Comparison of ENCODE assay signal across 21 cellular contexts in the genomic region with DNA sequence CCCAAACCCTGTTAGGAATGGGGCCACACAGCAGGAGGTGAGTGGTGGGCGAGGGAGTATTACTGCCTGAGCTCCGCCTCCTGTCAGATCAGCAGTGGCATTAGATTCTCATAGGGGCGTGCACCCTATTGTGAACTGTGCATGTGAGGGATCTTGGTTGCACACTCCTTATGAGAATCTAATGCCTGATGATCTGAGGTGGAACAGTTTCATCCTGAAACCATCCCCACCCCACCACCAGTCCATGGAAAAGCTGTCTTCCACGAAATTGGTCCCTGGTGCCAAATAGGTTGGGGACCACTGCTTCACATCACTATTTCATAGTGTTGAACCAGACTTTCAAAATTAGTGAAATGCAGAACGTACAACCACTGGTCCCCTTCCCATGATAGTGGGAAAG. TPM values are rescaled to one million over a fixed set of nuclear protein-coding genes. Genes with fewer than 3 reads are reported as not detected.
DNase-seq lines count a peak whose midpoint lies in the region; ATAC-seq, FAIRE-seq and TF ChIP-seq lines count a peak whose summit lies in the region.
"Had no signal": no experiment of that assay in that cellular context is flagged by ENCODE, and none has a peak within 500 bp of the region (broad histone marks: within the 10 kb centered on the region; RNA-seq: fewer than 3 reads in every experiment).

No MANE protein-coding gene starts in this region.

- H3K23me2 ChIP-seq in H1 (ENCODE audit: low read depth, low read length) = no peaks in the 10 kb centered on the region

- no peak overlapping the region for H2AK5ac ChIP-seq in H1 (ENCODE audit: low read depth, low read length)
- H2AK5ac ChIP-seq in trophoblast cell (ENCODE audit: low read length) = no peak overlapping the region

- TF ChIP-seq EP300 in H1 (IDR thresholded peaks at IDR 0.05; ENCODE audit: borderline replicate concordance in 1 of 2, low read depth in 2 of 2, low read length in 2 of 2) = no peak

- CTCF ChIA-PET in Panc1 (lab: Charles Lee) = interaction anchor here (0.6 to 0.9 kb wide), 2 partner anchors 12 to 252 kb away, joined by 3 read pairs; no protein-coding TSS in a partner anchor
- CTCF ChIA-PET in H1 (lab: Charles Lee; ENCODE audit: partially characterized antibody) = no interaction called here
- CTCF ChIA-PET in activated CD4-positive, alpha-beta memory T cell treated with anti-CD3 and anti-CD28 coated beads, Interleukin-2, amount 10 ng/mL, durations not matched to agents 7 days and 5 days (lab: Charles Lee) = no interaction called here

- H2AFZ ChIP-seq in H1 (ENCODE audit: low read length) (no peak overlapping the region), trophoblast cell (ENCODE audit: insufficient read depth, low read length, poor library complexity) (no peak overlapping the region)

- DNase-seq in Panc1 (ENCODE audit: low read depth, low spot score) (no peak), H1 (ENCODE audit: low read depth in 1 of 2, low spot score in 2 of 2) (no peak), trophoblast cell (no peak)
- no peak for DNase-seq in activated CD4-positive, alpha-beta memory T cell treated with anti-CD3 and anti-CD28 coated beads, Interleukin-2, amount 10 ng/mL, durations not matched to agents 7 days and 5 days
- DNase-seq in activated CD4-positive, alpha-beta T cell treated with anti-CD3 and anti-CD28 coated beads, Interleukin-2, amount 50 U/mL, for 4 hours = no peak
- DNase-seq: AML-193; Caco-2; Calu3; CD4-positive, alpha-beta T cell; CD8-positive, alpha-beta T cell; DMS79 treated with DMSO at 0.1 percent for 48 hours; GF-D8 had no signal

- H3K4me2 ChIP-seq in H1 (ENCODE audit: insufficient read depth in 1 of 2, low read depth in 2 of 2, low read length in 2 of 2) (no peak overlapping the region), trophoblast cell (ENCODE audit: low read length) (no peak overlapping the region)
- H3K4me2 ChIP-seq: A549; BLaER1 treated with 17β-estradiol and CSF1 and Interleukin-3, amounts not matched to agents 10 nM and 100 nM had no signal

- H3K4ac ChIP-seq in H1 (replicated peaks; ENCODE audit: insufficient read length, low read depth, low read length) (no peak overlapping the region), trophoblast cell (ENCODE audit: low read depth, low read length) (no peak overlapping the region)

- no peak overlapping the region for H4K12ac ChIP-seq in trophoblast cell (ENCODE audit: low read depth, low read length)

- H3K27me3 ChIP-seq in Panc1 (ENCODE audit: control insufficient read depth, insufficient read depth, low read length) (no peaks in the 10 kb centered on the region), H1 (replicated peaks in 1 of 4; ENCODE audit: control insufficient read depth in 3 of 4, extremely low read depth in 1 of 4, insufficient read depth in 3 of 4, low read length in 3 of 4) (no peaks in the 10 kb centered on the region), trophoblast cell (ENCODE audit: insufficient read depth, low read length) (no peaks in the 10 kb centered on the region)
- H3K27me3 ChIP-seq: BLaER1 treated with 17β-estradiol and CSF1 and Interleukin-3, amounts not matched to agents 10 nM and 100 nM had no signal

- FAIRE-seq in H1 (lab: Jason Lieb, UNC) = no peak
- FAIRE-seq: A549, D721Med, G401.6, GM12891, GM19239 had no signal

- TF ChIP-seq RAD21 in H1 (IDR thresholded peaks at IDR 0.05 in 1 of 2, conservative IDR thresholded peaks at IDR 0.05 in 1 of 2; ENCODE audit: low read depth in 2 of 2, low read length in 2 of 2) = no peak

- no peak overlapping the region for H4K8ac ChIP-seq in H1 (ENCODE audit: extremely low read depth, insufficient read depth, low read length)
- no peak overlapping the region for H4K8ac ChIP-seq in trophoblast cell (ENCODE audit: low read depth, low read length)

- no peaks in the 10 kb centered on the region for H3K4me1 Mint-ChIP-seq in activated CD4-positive, alpha-beta memory T cell treated with anti-CD3 and anti-CD28 coated beads, Interleukin-2, amount 10 ng/mL, durations not matched to agents 7 days and 5 days

- H3K4me3 Mint-ChIP-seq in activated CD4-positive, alpha-beta memory T cell treated with anti-CD3 and anti-CD28 coated beads, Interleukin-2, amount 10 ng/mL, durations not matched to agents 7 days and 5 days = no peak overlapping the region
- H3K4me3 Mint-ChIP-seq: B cell; CD4-positive, alpha-beta T cell; CD8-positive, alpha-beta T cell had no signal

- H3K9ac ChIP-seq in H1 (replicated peaks in 1 of 4; ENCODE audit: extremely low read depth in 1 of 4, low read depth in 3 of 4, low read length in 3 of 4) (no peak overlapping the region), trophoblast cell (ENCODE audit: low read length) (no peak overlapping the region)
- H3K9ac ChIP-seq: BLaER1 treated with 17β-estradiol and CSF1 and Interleukin-3, amounts not matched to agents 10 nM and 100 nM had no signal

- no peak overlapping the region for H3K56ac ChIP-seq in H1 (replicated peaks; ENCODE audit: insufficient read length, low read depth, low read length)

- no peak overlapping the region for H3K18ac ChIP-seq in H1 (ENCODE audit: extremely low read depth, low read length)
- H3K18ac ChIP-seq in trophoblast cell (ENCODE audit: low read length) = no peak overlapping the region

- H4K20me1 ChIP-seq in H1 (replicated peaks in 1 of 2; ENCODE audit: control insufficient read depth in 1 of 2, insufficient read depth in 2 of 2, low read length in 2 of 2) = no peaks in the 10 kb centered on the region
- H4K20me1 ChIP-seq: BLaER1 treated with 17β-estradiol and CSF1 and Interleukin-3, amounts not matched to agents 10 nM and 100 nM had no signal

- intact Hi-C loops in Panc1 (cut with micrococcal nuclease; ENCODE audit: unreplicated experiment) = no loop called here

- TF ChIP-seq POLR2A in H1 (IDR thresholded peaks at IDR 0.05; ENCODE audit: control extremely low read depth in 1 of 2, low read depth in 2 of 2, low read length in 2 of 2) = no peak

- H3K9me3 ChIP-seq in Panc1 (ENCODE audit: control insufficient read depth, insufficient read depth, low read depth, low read length) (peaks cover 12% of the 10 kb centered on the region; the same call in 1 of the 2 replicates), H1 (ENCODE audit: insufficient read depth in 2 of 2, low read depth in 1 of 2, low read length in 1 of 2) (peaks cover 6 to 9% of the 10 kb centered on the region in 2 experiments; a peak in 3 of 4 replicates), trophoblast cell (ENCODE audit: insufficient read depth, low read depth, low read length) (peaks cover 2% of the 10 kb centered on the region)

- H3K23ac ChIP-seq in H1 (ENCODE audit: insufficient read length) = no peak overlapping the region
- no peak overlapping the region for H3K23ac ChIP-seq in trophoblast cell (ENCODE audit: low read length)

- no peak overlapping the region for H3K27ac Mint-ChIP-seq in activated CD4-positive, alpha-beta memory T cell treated with anti-CD3 and anti-CD28 coated beads, Interleukin-2, amount 10 ng/mL, durations not matched to agents 7 days and 5 days
- H3K27ac Mint-ChIP-seq: B cell; CD4-positive, alpha-beta T cell; CD8-positive, alpha-beta T cell had no signal

- H3K36me3 ChIP-seq in Panc1 (ENCODE audit: control insufficient read depth, insufficient read depth, low read length) (no peaks in the 10 kb centered on the region), H1 (ENCODE audit: control insufficient read depth in 2 of 4, insufficient read depth in 4 of 4, low read length in 3 of 4) (no peaks in the 10 kb centered on the region), trophoblast cell (ENCODE audit: control insufficient read depth in 1 of 2, insufficient read depth in 2 of 2, low read length in 2 of 2) (peaks cover 0 to 1% of the 10 kb centered on the region in 2 experiments)

- no peak overlapping the region for H3K14ac ChIP-seq in H1 (ENCODE audit: insufficient read length)
- no peak overlapping the region for H3K14ac ChIP-seq in trophoblast cell (ENCODE audit: low read length)

- H3K27me3 Mint-ChIP-seq in activated CD4-positive, alpha-beta memory T cell treated with anti-CD3 and anti-CD28 coated beads, Interleukin-2, amount 10 ng/mL, durations not matched to agents 7 days and 5 days = no peaks in the 10 kb centered on the region
- H3K27me3 Mint-ChIP-seq: B cell; CD4-positive, alpha-beta T cell had no signal

- in situ Hi-C loops in Panc1 (cut with HindIII; ENCODE audit: low pct_unique_long_range_greater_than_20kb, low sequenced_read_pairs) = no loop called here

- peaks cover 11% of the 10 kb centered on the region for H3K9me3 Mint-ChIP-seq in activated CD4-positive, alpha-beta memory T cell treated with anti-CD3 and anti-CD28 coated beads, Interleukin-2, amount 10 ng/mL, durations not matched to agents 7 days and 5 days

- peak overlapping the region; percentile 67; the same call in 1 of the 2 replicates for H2BK20ac ChIP-seq in H1 (ENCODE audit: low read length)

- no peak overlapping the region for H2BK120ac ChIP-seq in H1 (replicated peaks; ENCODE audit: low read depth, low read length)
- H2BK120ac ChIP-seq in trophoblast cell (ENCODE audit: insufficient read depth, low read length, poor library complexity) = no peak overlapping the region

- H3K79me1 ChIP-seq in H1 (ENCODE audit: low read depth, low read length) (no peaks in the 10 kb centered on the region), trophoblast cell (ENCODE audit: low read length) (peaks cover 7% of the 10 kb centered on the region)

- H3K27ac ChIP-seq in Panc1 (ENCODE audit: low read length) (peak overlapping the region; percentile 52; the same call in 1 of the 2 replicates), H1 (ENCODE audit: low read depth, low read length) (no peak overlapping the region), trophoblast cell (ENCODE audit: low read depth, low read length) (no peak overlapping the region)
- H3K27ac ChIP-seq: A549; BLaER1 treated with 17β-estradiol and CSF1 and Interleukin-3, amounts not matched to agents 10 nM and 100 nM; C4-2B had no signal

- WGBS in H1 (ENCODE audit: extremely low coverage in 1 of 2, insufficient coverage in 1 of 2, insufficient read length in 1 of 2, insufficient replicate concordance in 2 of 2, low coverage in 1 of 2, low lambda C conversion rate in 2 of 2, missing lambda C conversion rate in 1 of 2), 2 experiments = 96% methylated on average over 5 of the region's 5 CpGs; no CpG with 5 or more reads in 1 of the 2 experiments
- WGBS in trophoblast cell (ENCODE audit: extremely low coverage, insufficient coverage, insufficient read length) = no CpG with 5 or more reads among the region's 5 CpGs

- peaks cover 7% of the 10 kb centered on the region for H3K36me3 Mint-ChIP-seq in activated CD4-positive, alpha-beta memory T cell treated with anti-CD3 and anti-CD28 coated beads, Interleukin-2, amount 10 ng/mL, durations not matched to agents 7 days and 5 days (ENCODE audit: low read depth)

- H3K4me1 ChIP-seq in Panc1 (ENCODE audit: control insufficient read depth, insufficient read depth, low read length) = 0 out of 2 replicates have a peak, but pooled peaks cover 6% of the 10 kb centered on the region
- peaks cover 0 to 6% (median 2%) of the 10 kb centered on the region in 4 experiments; a peak in 2 of 7 replicates for H3K4me1 ChIP-seq in H1 (replicated peaks in 1 of 4; ENCODE audit: control insufficient read depth in 3 of 4, insufficient read depth in 4 of 4, low read length in 3 of 4)
- peaks cover 4 to 10% of the 10 kb centered on the region in 2 experiments for H3K4me1 ChIP-seq in trophoblast cell (ENCODE audit: control insufficient read depth in 1 of 2, insufficient read depth in 2 of 2, low read length in 2 of 2)
- H3K4me1 ChIP-seq: BLaER1 treated with 17β-estradiol and CSF1 and Interleukin-3, amounts not matched to agents 10 nM and 100 nM; Caco-2 had no signal

- no peak overlapping the region for H2BK12ac ChIP-seq in H1 (ENCODE audit: low read depth, low read length)
- H2BK12ac ChIP-seq in trophoblast cell (ENCODE audit: low read length) = peak overlapping the region; percentile 10

- no peak overlapping the region for H4K5ac ChIP-seq in H1 (ENCODE audit: insufficient read length, low read depth, low read length)

- no peak overlapping the region for H2BK15ac ChIP-seq in H1 (ENCODE audit: low read length)

- H3K79me2 ChIP-seq in H1 (ENCODE audit: control insufficient read depth in 1 of 2, insufficient read depth in 2 of 2, low read length in 2 of 2) (no peaks in the 10 kb centered on the region), trophoblast cell (ENCODE audit: control insufficient read depth, insufficient read depth, low read length, poor library complexity) (no peaks in the 10 kb centered on the region)

- H4K91ac ChIP-seq in H1 (replicated peaks; ENCODE audit: insufficient read length, low read length) (no peak overlapping the region), trophoblast cell (ENCODE audit: low read depth, low read length) (no peak overlapping the region)

- TF ChIP-seq CTCF in Panc1 (IDR thresholded peaks at IDR 0.05) (no peak), H1 (IDR thresholded peaks at IDR 0.05; ENCODE audit: control extremely low read depth in 1 of 3, insufficient read depth in 1 of 3, low read depth in 1 of 3, low read length in 3 of 3) (no peak)

- ATAC-seq in Panc1 (no peak), HG03469 (IDR thresholded peaks at IDR 0.05; ENCODE audit: unreplicated experiment) (no peak)
- ATAC-seq: A549; CD8-positive, alpha-beta T cell had no signal

- POLR2A ChIA-PET in Panc1 (lab: Charles Lee) (no interaction called here), H1 (lab: Charles Lee; ENCODE audit: partially characterized antibody) (no interaction called here)
- POLR2A ChIA-PET in activated CD4-positive, alpha-beta memory T cell treated with anti-CD3 and anti-CD28 coated beads, Interleukin-2, amount 10 ng/mL, durations not matched to agents 7 days and 5 days (lab: Charles Lee) = no interaction called here

- H2BK5ac ChIP-seq in H1 (ENCODE audit: low read depth, low read length) (no peak overlapping the region), trophoblast cell (ENCODE audit: low read depth, low read length, poor library complexity) (peak overlapping the region; percentile 49)

- BruUV-seq in Panc1 (replicated peaks; lab: Mats Ljungman, UMichigan) = no TSS peak

- no peak overlapping the region for H3K4me3 ChIP-seq in Panc1 (ENCODE audit: low read depth in 2 of 2, low read length in 2 of 2)
- H3K4me3 ChIP-seq in H1 (ENCODE audit: extremely low read depth in 1 of 4, insufficient read depth in 2 of 4, low read depth in 3 of 4, low read length in 4 of 4) = no peak overlapping the region
- H3K4me3 ChIP-seq in trophoblast cell (ENCODE audit: low read depth, low read length) = no peak overlapping the region
- H3K4me3 ChIP-seq: A549; BLaER1 treated with 17β-estradiol and CSF1 and Interleukin-3, amounts not matched to agents 10 nM and 100 nM had no signal

RNA-seq across cellular contexts. Expression of a gene that starts 57.9 kb away (rescaled TPM):
- 40.0 TPM for total RNA-seq in Panc1 (2021; ENCODE audit: unreplicated experiment)
- 20.4 TPM for polyA plus RNA-seq in Panc1 (2012; ENCODE audit: insufficient read length)
- total RNA-seq in H1 (2021; fragmentation: NEBNext Ultra II Directional; extraction: Animal tissue kit (Norgen Biotek cat#: 25700)) = 54.3 and 58.4 TPM in 2 replicates
- 34.1 and 40.8 TPM in 2 replicates for polyA plus RNA-seq in H1 (2011; rRNA removed)
- polyA plus RNA-seq in H1 (2011; cell fraction: cytosol; rRNA removed) = 32.1 TPM
- polyA plus RNA-seq in H1 (2011; cell fraction: nucleus; rRNA removed) = 89.8 TPM
- polyA plus RNA-seq in H1 (2012, experiment 1 of 2) = 34.8 to 37.2 TPM (median 35.4 TPM) in 4 replicates
- polyA plus RNA-seq in H1 (2012, experiment 2 of 2) = 6.6 TPM
- 30.6 TPM for polyA plus RNA-seq in H1 (2013, experiment 1 of 2)
- 27.4 TPM for polyA plus RNA-seq in H1 (2013, experiment 2 of 2)
- polyA minus RNA-seq in H1 (2011; rRNA and poly(A)+ RNA removed) = 83.3 and 93.4 TPM in 2 replicates
- polyA minus RNA-seq in H1 (2011; cell fraction: cytosol; rRNA and poly(A)+ RNA removed) = 48.6 TPM
- polyA minus RNA-seq in H1 (2011; cell fraction: nucleus; rRNA and poly(A)+ RNA removed) = 189 TPM
- polyA plus RNA-seq in trophoblast cell (2013) = 10.1 and 10.5 TPM in 2 replicates
- 10 to 100 TPM; 12.5 to 15.9 TPM for total RNA-seq in activated CD4-positive, alpha-beta memory T cell treated with anti-CD3 and anti-CD28 coated beads, Interleukin-2, amount 10 ng/mL, durations not matched to agents 7 days and 5 days
